Comparison of ENCODE assay signal across 8 cellular contexts in the genomic region with DNA sequence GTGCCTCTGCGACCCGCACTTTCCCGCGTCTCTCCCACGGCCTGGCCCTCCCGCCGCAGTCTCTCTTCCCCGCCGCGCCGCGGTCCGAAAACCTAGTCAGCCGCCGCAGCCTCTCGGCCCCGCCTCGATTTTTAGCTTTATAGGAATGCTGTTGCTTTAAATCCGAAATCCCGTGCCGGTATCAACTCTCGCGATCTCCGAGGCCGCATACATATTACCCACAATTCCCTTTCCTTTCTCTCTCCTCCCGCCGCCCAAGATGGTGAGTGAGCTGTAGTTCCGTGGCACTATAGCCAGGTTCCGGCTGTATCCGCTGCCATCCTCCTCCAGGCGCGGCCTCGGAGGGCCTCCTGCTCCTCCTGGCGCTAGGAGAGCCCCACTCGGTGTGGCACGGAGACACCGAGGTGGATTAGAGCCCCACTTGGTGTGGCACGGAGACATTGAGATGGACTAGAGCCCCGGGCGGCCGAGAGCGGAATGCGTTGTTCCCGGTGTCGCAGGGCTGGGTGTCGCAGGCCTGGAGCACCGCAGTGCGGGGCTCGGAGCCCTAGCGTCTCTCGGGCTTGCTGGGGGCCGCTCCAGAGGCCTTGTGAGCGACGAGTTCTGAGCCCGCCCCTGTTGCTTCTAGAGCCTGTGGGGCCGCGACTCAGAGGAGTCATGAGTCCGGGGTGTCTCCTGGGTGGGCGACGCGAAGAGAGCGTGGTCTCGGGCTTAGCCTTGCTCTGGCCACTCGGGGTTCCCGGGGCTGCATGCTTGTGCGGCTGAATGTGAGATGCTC.
DNase-seq lines count a peak whose midpoint lies in the region; ATAC-seq and TF ChIP-seq lines count a peak whose summit lies in the region.

A gene (minus strand): TSS at position 147 of the 778 bp plus-strand sequence. CDS start 1,469 bp downstream, outside the sequence.
A gene (plus strand): TSS at position 234 of the 778 bp plus-strand sequence. CDS start 26 bp downstream, at position 260.

- no peaks in the 10 kb centered on the region for H3K27me3 ChIP-seq in layer of hippocampus (ENCODE audit: control insufficient read depth, insufficient read depth, low read length)

- no peak for TF ChIP-seq CTCF in AG09319 (IDR thresholded peaks at IDR 0.05; ENCODE audit: low read depth, low read length)
- no peak for TF ChIP-seq CTCF in choroid plexus epithelial cell (conservative IDR thresholded peaks at IDR 0.05; ENCODE audit: low read depth, low read length)

- H3K4me3 ChIP-seq in choroid plexus epithelial cell (ENCODE audit: low read depth, low read length), result peak within 1 kb of the TSS; percentile 83

- peak within 1 kb of the TSS; percentile 83 for H3K27ac ChIP-seq in layer of hippocampus (ENCODE audit: low read depth, low read length)

- DNase-seq in AG09319 (ENCODE audit: extremely low read depth, low read depth) (peak; percentile 91), NCI-H524 treated with DMSO at 0.1 percent for 48 hours (lab: John Stamatoyannopoulos, UW) (peak; percentile 96), choroid plexus epithelial cell (ENCODE audit: low read depth) (peak; percentile 98)
- DNase-seq in activated CD4-positive, alpha-beta T cell treated with anti-CD3 and anti-CD28 coated beads for 4 hours, result peak; percentile 91 to 93
- DNase-seq in stimulated activated CD4-positive, alpha-beta T cell treated with anti-CD3 and anti-CD28 coated beads, Interleukin-1b, Interleukin-23, amount 100 ng/mL, for 24 hours (ENCODE audit: low read depth in 4 of 4, low spot score in 1 of 4), result peak; percentile 71 to 89 (median 86)

- ATAC-seq in GM19035 (IDR thresholded peaks at IDR 0.05; ENCODE audit: unreplicated experiment) (peak; percentile 79), HG03442 (IDR thresholded peaks at IDR 0.05; ENCODE audit: unreplicated experiment) (peak; percentile 66)

Comparison
In these comparisons a context has a peak if more than half of its experiments do, and no peak if none do; other contexts are left out.
1. Peak in every context shown above with its lines: DNase-seq, ATAC-seq, H3K4me3 ChIP-seq and H3K27ac ChIP-seq.